In genomic region chr7:151245360-151246160, GRCh38 we compare ENCODE assay signal across 1 cellular context.
TF ChIP-seq lines count a peak whose summit lies in the region.

No MANE protein-coding gene starts in this region.

TF ChIP-seq in K562, 482 proteins besides CTCF, POLR2A, EP300 and RAD21:
- TF ChIP-seq ZBTB33 (CRISPR knock-in tag; IDR thresholded peaks at IDR 0.05): peak; percentile 46; the same call in 1 of the 2 replicates
- TF ChIP-seq GATAD2B (IDR thresholded peaks at IDR 0.05; ENCODE audit: borderline replicate concordance): peak; percentile 88
- TF ChIP-seq REST (CRISPR knock-in tag; IDR thresholded peaks at IDR 0.05; ENCODE audit: low read depth): no peak
- no peak for TF ChIP-seq ZNF785 (CRISPR knock-in tag; IDR thresholded peaks at IDR 0.05)
- peak; percentile 81 for TF ChIP-seq RB1 (IDR thresholded peaks at IDR 0.05; ENCODE audit: low read depth)
- 0 out of 4 replicates have a peak, but pooled peaks of 1 of the 2 experiments have one; percentile 33 for TF ChIP-seq SRF (CRISPR knock-in tag; IDR thresholded peaks at IDR 0.05)
- TF ChIP-seq CTCFL (IDR thresholded peaks at IDR 0.05; ENCODE audit: borderline replicate concordance, insufficient read depth, low read depth, low read length, poor library complexity, severe bottlenecking): peak; percentile 91
- peak in 1 of 3 experiments; percentile 20 for TF ChIP-seq YY1 (IDR thresholded peaks at IDR 0.05; ENCODE audit: borderline replicate concordance in 1 of 3, control insufficient read depth in 1 of 3, extremely low read depth in 1 of 3, insufficient read depth in 3 of 3, insufficient read length in 1 of 3, insufficient replicate concordance in 2 of 3, low read depth in 1 of 3, low read length in 2 of 3)
- peak; percentile 54 for TF ChIP-seq CCNT2 (IDR thresholded peaks at IDR 0.05; ENCODE audit: borderline replicate concordance, extremely low read depth, insufficient read length, low read depth, low read length)
- no peak for TF ChIP-seq NUFIP1 (IDR thresholded peaks at IDR 0.05; ENCODE audit: partially characterized antibody)
- TF ChIP-seq KLF1 (tag; IDR thresholded peaks at IDR 0.05): 0 out of 2 replicates have a peak, but pooled peaks have one; percentile 31
- TF ChIP-seq HDGF (IDR thresholded peaks at IDR 0.05): no peak
- peak in 1 of 2 experiments; percentile 69; a peak in 1 of 4 replicates for TF ChIP-seq NONO (IDR thresholded peaks at IDR 0.05; ENCODE audit: low read depth in 2 of 2, low read length in 1 of 2)
- TF ChIP-seq, protein P1, sequence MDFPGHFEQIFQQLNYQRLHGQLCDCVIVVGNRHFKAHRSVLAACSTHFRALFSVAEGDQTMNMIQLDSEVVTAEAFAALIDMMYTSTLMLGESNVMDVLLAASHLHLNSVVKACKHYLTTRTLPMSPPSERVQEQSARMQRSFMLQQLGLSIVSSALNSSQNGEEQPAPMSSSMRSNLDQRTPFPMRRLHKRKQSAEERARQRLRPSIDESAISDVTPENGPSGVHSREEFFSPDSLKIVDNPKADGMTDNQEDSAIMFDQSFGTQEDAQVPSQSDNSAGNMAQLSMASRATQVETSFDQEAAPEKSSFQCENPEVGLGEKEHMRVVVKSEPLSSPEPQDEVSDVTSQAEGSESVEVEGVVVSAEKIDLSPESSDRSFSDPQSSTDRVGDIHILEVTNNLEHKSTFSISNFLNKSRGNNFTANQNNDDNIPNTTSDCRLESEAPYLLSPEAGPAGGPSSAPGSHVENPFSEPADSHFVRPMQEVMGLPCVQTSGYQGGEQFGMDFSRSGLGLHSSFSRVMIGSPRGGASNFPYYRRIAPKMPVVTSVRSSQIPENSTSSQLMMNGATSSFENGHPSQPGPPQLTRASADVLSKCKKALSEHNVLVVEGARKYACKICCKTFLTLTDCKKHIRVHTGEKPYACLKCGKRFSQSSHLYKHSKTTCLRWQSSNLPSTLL (IDR thresholded peaks at IDR 0.05): no peak
- 0 out of 4 replicates have a peak, but pooled peaks of 1 of the 2 experiments have one; percentile 18 for TF ChIP-seq MAZ (CRISPR knock-in tag; conservative IDR thresholded peaks at IDR 0.05 in 1 of 2, IDR thresholded peaks at IDR 0.05 in 1 of 2)
- TF ChIP-seq ARID2 (IDR thresholded peaks at IDR 0.05): no peak
- peak; percentile 65 for TF ChIP-seq VEZF1 (CRISPR knock-in tag; IDR thresholded peaks at IDR 0.05)
- 0 out of 2 replicates have a peak, but pooled peaks have one; percentile 16 for TF ChIP-seq MYC (IDR thresholded peaks at IDR 0.05; ENCODE audit: low read depth, low read length)
- no peak for TF ChIP-seq MYC (CRISPR knock-in tag; IDR thresholded peaks at IDR 0.05; ENCODE audit: borderline replicate concordance, low read depth)
- TF ChIP-seq ZFPM2 (CRISPR knock-in tag; IDR thresholded peaks at IDR 0.05): no peak
- TF ChIP-seq HNRNPL (IDR thresholded peaks at IDR 0.05; ENCODE audit: low read depth, low read length): peak; percentile 88
- TF ChIP-seq RREB1 (CRISPR knock-in tag; IDR thresholded peaks at IDR 0.05): no peak
- TF ChIP-seq JUNB (CRISPR knock-in tag; conservative IDR thresholded peaks at IDR 0.05): no peak
- TF ChIP-seq ZNF12 (CRISPR knock-in tag; IDR thresholded peaks at IDR 0.05): 0 out of 2 replicates have a peak, but pooled peaks have one; percentile 51
- TF ChIP-seq EGR1 (conservative IDR thresholded peaks at IDR 0.05): peak; percentile 78
- peak; percentile 18; the same call in 1 of the 2 replicates for TF ChIP-seq ZNF263 (CRISPR knock-in tag; IDR thresholded peaks at IDR 0.05; ENCODE audit: borderline replicate concordance)
- TF ChIP-seq ESRRA (IDR thresholded peaks at IDR 0.05; ENCODE audit: borderline replicate concordance, low read depth): peak; percentile 94
- no peak for TF ChIP-seq SRSF1 (IDR thresholded peaks at IDR 0.05; ENCODE audit: low read depth, low read length)
- TF ChIP-seq, protein P2, sequence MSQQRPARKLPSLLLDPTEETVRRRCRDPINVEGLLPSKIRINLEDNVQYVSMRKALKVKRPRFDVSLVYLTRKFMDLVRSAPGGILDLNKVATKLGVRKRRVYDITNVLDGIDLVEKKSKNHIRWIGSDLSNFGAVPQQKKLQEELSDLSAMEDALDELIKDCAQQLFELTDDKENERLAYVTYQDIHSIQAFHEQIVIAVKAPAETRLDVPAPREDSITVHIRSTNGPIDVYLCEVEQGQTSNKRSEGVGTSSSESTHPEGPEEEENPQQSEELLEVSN (IDR thresholded peaks at IDR 0.05; ENCODE audit: borderline replicate concordance in 1 of 2, extremely low read depth in 1 of 2, insufficient read depth in 1 of 2, insufficient read length in 1 of 2, low read depth in 1 of 2, low read length in 1 of 2, poor library complexity in 1 of 2, severe bottlenecking in 1 of 2): peak in 1 of 2 experiments; percentile 19
- TF ChIP-seq ZBTB7A (IDR thresholded peaks at IDR 0.05; ENCODE audit: borderline replicate concordance, control insufficient read depth, low read depth, low read length): peak; percentile 93
- peak; percentile 24 for TF ChIP-seq PCBP2 (IDR thresholded peaks at IDR 0.05; ENCODE audit: low read depth, low read length, poor library complexity, severe bottlenecking)
- peak; percentile 37; the same call in 1 of the 2 replicates for TF ChIP-seq SP1 (CRISPR knock-in tag; IDR thresholded peaks at IDR 0.05)
